ENCODE assay signal across 16 cellular contexts in genomic region chr4:120561648-120562047, GRCh38.
"Had no signal": no experiment of that assay in that cellular context is flagged by ENCODE, and none has a peak within 500 bp of the region (broad histone marks: within the 10 kb centered on the region; RNA-seq: fewer than 3 reads in every experiment).

No MANE protein-coding gene starts in this region.

- H3K27me3 ChIP-seq: esophagus squamous epithelium, gastroesophageal sphincter, tibial artery, upper lobe of left lung, uterus had no signal

- H3K27ac Mint-ChIP-seq: effector memory CD8-positive, alpha-beta T cell; naive thymus-derived CD4-positive, alpha-beta T cell; stimulated activated memory B cell treated with anti-CD40 and anti-IgM and Interleukin-4, amounts not matched to agents 10 μg/mL and 1 μg/mL and 100 μg/mL, for 72 hours; stimulated activated naive CD8-positive, alpha-beta T cell treated with anti-CD3 and anti-CD28 coated beads, Interleukin-15, Interleukin-2, amounts not matched to agents 100 ng/mL and 50 ng/mL, for 24 hours had no signal

- H3K4me3 Mint-ChIP-seq: effector memory CD8-positive, alpha-beta T cell; naive thymus-derived CD4-positive, alpha-beta T cell; stimulated activated memory B cell treated with anti-CD40 and anti-IgM and Interleukin-4, amounts not matched to agents 10 μg/mL and 1 μg/mL and 100 μg/mL, for 72 hours; stimulated activated naive CD8-positive, alpha-beta T cell treated with anti-CD3 and anti-CD28 coated beads, Interleukin-15, Interleukin-2, amounts not matched to agents 100 ng/mL and 50 ng/mL, for 24 hours had no signal

- H3K4me3 ChIP-seq: esophagus squamous epithelium, gastroesophageal sphincter, tibial artery, upper lobe of left lung, uterus had no signal

- DNase-seq: effector memory CD8-positive, alpha-beta T cell; esophagus squamous epithelium; foreskin fibroblast; glutamatergic neuron; kidney glomerular epithelial cell; naive thymus-derived CD4-positive, alpha-beta T cell; right cardiac atrium; small intestine; stimulated activated CD4-positive, alpha-beta T cell treated with anti-CD3 and anti-CD28 coated beads, Interleukin-4, amount 100 ng/mL, for 1 hour; stimulated activated CD8-positive, alpha-beta memory T cell treated with anti-CD3 and anti-CD28 coated beads, Interleukin-4, amount 100 ng/mL, for 48 hours; tibial artery; upper lobe of left lung; uterus had no signal

- H3K27ac ChIP-seq: esophagus squamous epithelium, gastroesophageal sphincter, tibial artery, upper lobe of left lung, uterus had no signal

- ATAC-seq: effector memory CD8-positive, alpha-beta T cell; gastroesophageal sphincter; naive thymus-derived CD4-positive, alpha-beta T cell; right cardiac atrium; stimulated activated memory B cell treated with anti-CD40 and anti-IgM and Interleukin-4, amounts not matched to agents 10 μg/mL and 1 μg/mL and 100 μg/mL, for 72 hours had no signal

- H3K36me3 ChIP-seq: esophagus squamous epithelium, gastroesophageal sphincter, tibial artery, upper lobe of left lung, uterus had no signal

- H3K4me1 Mint-ChIP-seq: naive thymus-derived CD4-positive, alpha-beta T cell; stimulated activated memory B cell treated with anti-CD40 and anti-IgM and Interleukin-4, amounts not matched to agents 10 μg/mL and 1 μg/mL and 100 μg/mL, for 72 hours had no signal

- H3K4me1 ChIP-seq: esophagus squamous epithelium, gastroesophageal sphincter, tibial artery, upper lobe of left lung, uterus had no signal

- H3K36me3 Mint-ChIP-seq: naive thymus-derived CD4-positive, alpha-beta T cell; stimulated activated memory B cell treated with anti-CD40 and anti-IgM and Interleukin-4, amounts not matched to agents 10 μg/mL and 1 μg/mL and 100 μg/mL, for 72 hours had no signal

- H3K27me3 Mint-ChIP-seq: effector memory CD8-positive, alpha-beta T cell; stimulated activated memory B cell treated with anti-CD40 and anti-IgM and Interleukin-4, amounts not matched to agents 10 μg/mL and 1 μg/mL and 100 μg/mL, for 72 hours; stimulated activated naive CD8-positive, alpha-beta T cell treated with anti-CD3 and anti-CD28 coated beads, Interleukin-15, Interleukin-2, amounts not matched to agents 100 ng/mL and 50 ng/mL, for 24 hours had no signal
